ENCODE assay signal across 21 cellular contexts in genomic region chr4:155781432-155781831, GRCh38. TPM values are rescaled to one million over a fixed set of nuclear protein-coding genes. Genes with fewer than 3 reads are reported as not detected.
"Had no signal": no experiment of that assay in that cellular context is flagged by ENCODE, and none has a peak within 500 bp of the region (broad histone marks: within the 10 kb centered on the region; RNA-seq: fewer than 3 reads in every experiment).

No MANE protein-coding gene starts in this region.

- H3K4me3 Mint-ChIP-seq: effector memory CD8-positive, alpha-beta T cell; naive thymus-derived CD8-positive, alpha-beta T cell; stimulated activated effector memory CD8-positive, alpha-beta T cell treated with anti-CD3 and anti-CD28 coated beads, Interleukin-12 subunit alpha, Interleukin-12 subunit beta, amount 100 ng/mL, for 72 hours; type B pancreatic cell had no signal

- H3K4me1 ChIP-seq: gastrocnemius medialis, testis had no signal

- H3K9me3 Mint-ChIP-seq: effector memory CD8-positive, alpha-beta T cell; naive thymus-derived CD8-positive, alpha-beta T cell; stimulated activated effector memory CD8-positive, alpha-beta T cell treated with anti-CD3 and anti-CD28 coated beads, Interleukin-12 subunit alpha, Interleukin-12 subunit beta, amount 100 ng/mL, for 72 hours had no signal

- H3K9me3 ChIP-seq: gastrocnemius medialis, heart left ventricle, lower lobe of right lung, ovary, right lobe of liver, testis, tibial artery had no signal

- DNase-seq: cortex of kidney; effector memory CD8-positive, alpha-beta T cell; gastrocnemius medialis; heart left ventricle; left colon; left ventricle myocardium superior; lower lobe of right lung; naive thymus-derived CD8-positive, alpha-beta T cell; occipital lobe; ovary; retina; right lobe of liver; stimulated activated CD4-positive, alpha-beta T cell treated with anti-CD3 and anti-CD28 coated beads, Interleukin-2, amount 100 ng/mL, for 24 hours; stimulated activated CD4-positive, alpha-beta T cell treated with anti-CD3 and anti-CD28 coated beads, Interleukin-4, amount 100 ng/mL, for 24 hours; stimulated activated naive CD4-positive, alpha-beta T cell treated with Interleukin-2 at 50 U/mL for 16 hours; substantia nigra; testis; tibial artery had no signal

- H3K27ac ChIP-seq: gastrocnemius medialis, hepatocyte, lower lobe of right lung, ovary, right lobe of liver, testis had no signal

- H3K36me3 Mint-ChIP-seq: naive thymus-derived CD8-positive, alpha-beta T cell; stimulated activated effector memory CD8-positive, alpha-beta T cell treated with anti-CD3 and anti-CD28 coated beads, Interleukin-12 subunit alpha, Interleukin-12 subunit beta, amount 100 ng/mL, for 72 hours; type B pancreatic cell had no signal

- ATAC-seq: effector memory CD8-positive, alpha-beta T cell; gastrocnemius medialis; left colon; lower lobe of right lung; naive thymus-derived CD8-positive, alpha-beta T cell; right lobe of liver; stimulated activated effector memory CD8-positive, alpha-beta T cell treated with anti-CD3 and anti-CD28 coated beads, Interleukin-12 subunit alpha, Interleukin-12 subunit beta, amount 100 ng/mL, for 72 hours had no signal

- H3K27me3 Mint-ChIP-seq: effector memory CD8-positive, alpha-beta T cell; type B pancreatic cell had no signal

- H3K4me1 Mint-ChIP-seq: naive thymus-derived CD8-positive, alpha-beta T cell; stimulated activated effector memory CD8-positive, alpha-beta T cell treated with anti-CD3 and anti-CD28 coated beads, Interleukin-12 subunit alpha, Interleukin-12 subunit beta, amount 100 ng/mL, for 72 hours had no signal

- H3K27ac Mint-ChIP-seq: effector memory CD8-positive, alpha-beta T cell; naive thymus-derived CD8-positive, alpha-beta T cell; stimulated activated effector memory CD8-positive, alpha-beta T cell treated with anti-CD3 and anti-CD28 coated beads, Interleukin-12 subunit alpha, Interleukin-12 subunit beta, amount 100 ng/mL, for 72 hours; type B pancreatic cell had no signal

- H3K27me3 ChIP-seq: gastrocnemius medialis, heart left ventricle, hepatocyte, ovary, right lobe of liver, testis, tibial artery had no signal

- H3K4me3 ChIP-seq: gastrocnemius medialis, heart left ventricle, hepatocyte, lower lobe of right lung, ovary, right lobe of liver, testis, tibial artery had no signal

- H3K36me3 ChIP-seq: gastrocnemius medialis, lower lobe of right lung, ovary, right lobe of liver, tibial artery had no signal

RNA-seq across cellular contexts. Expression of gene GUCY1B1, which starts 22.6 kb away (rescaled TPM):
- total RNA-seq: naive thymus-derived CD8-positive, alpha-beta T cell had no signal
- polyA plus RNA-seq: naive thymus-derived CD8-positive, alpha-beta T cell had no signal
